Comparison of ENCODE assay signal across 16 cellular contexts in genomic region chr2:232887171-232887850, GRCh38. TPM values are rescaled to one million over a fixed set of nuclear protein-coding genes. Genes with fewer than 3 reads are reported as not detected.
DNase-seq lines count a peak whose midpoint lies in the region; ATAC-seq, FAIRE-seq and TF ChIP-seq lines count a peak whose summit lies in the region.
"Had no signal": no experiment of that assay in that cellular context is flagged by ENCODE, and none has a peak within 500 bp of the region (broad histone marks: within the 10 kb centered on the region; RNA-seq: fewer than 3 reads in every experiment).

No MANE protein-coding gene starts in this region.

- H3K4me1 ChIP-seq in heart right ventricle = peaks cover 0 to 10% (median 6%) of the 10 kb centered on the region in 9 donors
- no peaks in the 10 kb centered on the region for H3K4me1 ChIP-seq in foreskin keratinocyte
- H3K4me1 ChIP-seq in upper lobe of right lung = no peaks in the 10 kb centered on the region
- H3K4me1 ChIP-seq: gastroesophageal sphincter, left lung had no signal

- intact Hi-C loops in Right ventricle myocardium superior (cut with DNase I) (no loop called here), heart right ventricle (cut with DNase I) (no loop called here), upper lobe of right lung (cut with DNase I) (no loop called here)

- TF ChIP-seq CTCF in heart right ventricle (IDR thresholded peaks at IDR 0.05) (no peak), WERI-Rb-1 (IDR thresholded peaks at IDR 0.05; ENCODE audit: low read depth, low read length) (peak; percentile 66; the same call in 1 of the 2 replicates), foreskin keratinocyte (conservative IDR thresholded peaks at IDR 0.05) (peak; percentile 34), upper lobe of right lung (IDR thresholded peaks at IDR 0.05) (no peak)

- H3K27me3 ChIP-seq in heart right ventricle (peaks cover 0 to 50% (median 13%) of the 10 kb centered on the region in 7 donors), WERI-Rb-1 (ENCODE audit: insufficient read depth, low read depth, severe bottlenecking) (no peaks in the 10 kb centered on the region), foreskin keratinocyte (peaks cover 20% of the 10 kb centered on the region), upper lobe of right lung (peaks cover 12% of the 10 kb centered on the region)

- H3K27ac ChIP-seq in heart right ventricle = no peak overlapping the region
- no peak overlapping the region for H3K27ac ChIP-seq in WERI-Rb-1
- H3K27ac ChIP-seq in foreskin keratinocyte = no peak overlapping the region
- H3K27ac ChIP-seq in upper lobe of right lung = no peak overlapping the region
- H3K27ac ChIP-seq: gastroesophageal sphincter, left lung had no signal

- WGBS in heart right ventricle, 2 donors = 71% methylated on average over 15 of the region's 15 CpGs

- no peak for ATAC-seq in Right ventricle myocardium superior (ENCODE audit: poor library complexity)
- no peak for ATAC-seq in heart right ventricle
- ATAC-seq in foreskin keratinocyte = no peak
- ATAC-seq in upper lobe of right lung = no peak
- ATAC-seq: activated CD8-positive, alpha-beta T cell treated with anti-CD3 and anti-CD28 coated beads for 36 hours; activated naive CD4-positive, alpha-beta T cell treated with anti-CD3 and anti-CD28 coated beads, Interleukin-2, amount 50 U/mL, for 72 hours; gastroesophageal sphincter; left lung had no signal

- H3K36me3 ChIP-seq in heart right ventricle (no peaks in the 10 kb centered on the region), WERI-Rb-1 (no peaks in the 10 kb centered on the region), upper lobe of right lung (no peaks in the 10 kb centered on the region)
- H3K36me3 ChIP-seq: gastroesophageal sphincter, left lung had no signal

- H3K9me3 ChIP-seq in heart right ventricle (no peaks in the 10 kb centered on the region), WERI-Rb-1 (ENCODE audit: severe bottlenecking) (no peaks in the 10 kb centered on the region), upper lobe of right lung (no peaks in the 10 kb centered on the region)
- H3K9me3 ChIP-seq: gastroesophageal sphincter, left lung had no signal

- H3K4me3 ChIP-seq in heart right ventricle (no peak overlapping the region), WERI-Rb-1 (ENCODE audit: low read depth, low read length) (no peak overlapping the region), upper lobe of right lung (no peak overlapping the region)
- H3K4me3 ChIP-seq: gastroesophageal sphincter, left lung had no signal

- FAIRE-seq in frontal cortex (lab: Jason Lieb, UNC) = no peak

- peak; percentile 14 for DNase-seq in Right ventricle myocardium superior
- no peak for DNase-seq in heart right ventricle
- peak; percentile 32 for DNase-seq in WERI-Rb-1
- no peak for DNase-seq in foreskin keratinocyte
- peak; percentile 48 for DNase-seq in upper lobe of right lung
- DNase-seq in GDM1 (lab: John Stamatoyannopoulos, UW) = no peak
- no peak for DNase-seq in frontal cortex (ENCODE audit: low spot score in 2 of 2)
- no peak for DNase-seq in NCI-H2107 treated with DMSO at 0.1 percent for 48 hours (lab: John Stamatoyannopoulos, UW; ENCODE audit: unreplicated experiment)
- DNase-seq: activated CD8-positive, alpha-beta T cell treated with anti-CD3 and anti-CD28 coated beads for 36 hours; EL; Karpas-422; NCI-H2081 treated with DMSO at 0.1 percent for 48 hours; T-helper 2 cell had no signal

RNA-seq across cellular contexts. Expression of gene SNORC, which starts 17.2 kb away (rescaled TPM):
- total RNA-seq in Right ventricle myocardium superior = 0.70 TPM
- 1 to 10 TPM in 4 of 10 donors, under 1 TPM in 6; 0.71 to 1.7 (median 0.94) TPM for total RNA-seq in heart right ventricle
- 1 to 10 TPM in 1 of 2 donors, under 1 TPM in 1; 0.70 to 1.6 TPM for polyA plus RNA-seq in heart right ventricle
- total RNA-seq in foreskin keratinocyte = 0.18 and 0.65 TPM in 2 replicates
- polyA plus RNA-seq in foreskin keratinocyte = 0.63 and 0.89 TPM in 2 replicates
- total RNA-seq in upper lobe of right lung = 0.96 TPM
- 2.4 TPM for total RNA-seq in frontal cortex

Comparison
In these comparisons a context has a peak if more than half of its experiments do, and no peak if none do; other contexts are left out.
1. DNase-seq: peak in Right ventricle myocardium superior (single experiment), WERI-Rb-1 (single experiment) and upper lobe of right lung (single experiment); none in heart right ventricle (0 of 2), foreskin keratinocyte (0 of 2), GDM1 (single experiment), frontal cortex (0 of 2) and NCI-H2107 treated with DMSO at 0.1 percent for 48 hours (single experiment).
2. CTCF ChIP-seq: peak in WERI-Rb-1 (single experiment) and foreskin keratinocyte (single experiment); none in heart right ventricle (0 of 9) and upper lobe of right lung (single experiment).